Comparison of ENCODE assay signal across 1 cellular context in the genomic region with DNA sequence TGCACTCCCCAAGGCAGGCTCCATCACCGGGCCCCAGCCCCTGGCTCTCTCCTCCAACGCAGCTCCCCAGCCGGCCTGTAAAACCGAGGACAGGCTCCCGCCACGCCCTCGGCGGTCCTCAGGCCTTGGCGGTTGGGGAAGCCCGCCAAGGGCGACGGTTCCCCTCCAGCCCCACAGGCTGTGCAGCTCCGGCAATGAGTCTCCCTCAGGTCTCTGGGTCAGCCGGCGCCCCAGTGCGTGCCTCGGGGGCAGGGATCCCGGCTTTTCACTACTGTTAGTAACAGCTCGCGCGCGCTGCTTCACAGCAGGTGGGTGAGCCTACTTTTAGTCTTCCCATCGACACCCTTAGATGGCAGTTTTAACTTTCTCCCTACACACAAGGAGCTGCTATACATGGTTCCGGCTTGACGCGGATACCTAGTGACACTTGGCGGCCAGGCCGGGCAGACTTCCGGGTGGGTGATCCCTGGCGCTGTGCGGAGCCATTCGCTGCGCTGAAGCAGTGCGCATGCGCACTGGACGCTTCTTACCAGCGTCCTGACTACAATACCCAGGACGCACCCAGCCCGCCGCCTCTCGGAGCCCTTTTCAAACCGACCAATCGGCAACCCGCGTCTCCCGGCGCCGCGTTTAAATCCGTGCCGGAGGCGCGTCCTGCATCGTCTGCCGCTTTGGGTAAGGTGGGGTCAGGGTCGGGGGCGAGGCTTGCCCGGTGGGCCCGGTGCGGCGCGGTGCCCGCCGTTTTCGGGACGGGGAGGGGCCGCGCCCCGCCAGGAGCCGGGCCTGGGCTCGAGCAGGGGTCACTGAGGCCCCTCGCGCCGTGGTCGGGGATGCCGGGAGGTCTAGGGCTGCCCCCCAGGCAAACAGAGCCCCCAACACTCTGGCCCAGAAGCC.
TF ChIP-seq lines count a peak whose summit lies in the region.

TSS of gene GTSE1 (plus strand) at position 614 of the 894 bp plus-strand sequence. CDS start 531 bp downstream, outside the sequence.

TF ChIP-seq in SK-N-SH, 30 proteins besides CTCF, POLR2A, EP300 and RAD21 (continued from another document):
- no peak for TF ChIP-seq ZBTB33 (IDR thresholded peaks at IDR 0.05; ENCODE audit: borderline replicate concordance, low read depth)
- TF ChIP-seq SIN3A (IDR thresholded peaks at IDR 0.05; ENCODE audit: borderline replicate concordance, low read depth, low read length): peak; percentile 98
- TF ChIP-seq PBX3 (IDR thresholded peaks at IDR 0.05): no peak
- TF ChIP-seq YY1 (IDR thresholded peaks at IDR 0.05; ENCODE audit: low read depth): peak; percentile 59; the same call in 1 of the 2 replicates
- no peak for TF ChIP-seq FOXJ3 (CRISPR knock-in tag; IDR thresholded peaks at IDR 0.05)
- TF ChIP-seq RXRA (IDR thresholded peaks at IDR 0.05; ENCODE audit: borderline replicate concordance, low read depth): no peak
- TF ChIP-seq USF1 (IDR thresholded peaks at IDR 0.05; ENCODE audit: borderline replicate concordance, low read depth): no peak
- peak; percentile 45 for TF ChIP-seq MAX (IDR thresholded peaks at IDR 0.05; ENCODE audit: low read depth)
- TF ChIP-seq GABPA (IDR thresholded peaks at IDR 0.05; ENCODE audit: low read depth): peak; percentile 63
- TF ChIP-seq EZH2phosphoT487 (IDR thresholded peaks at IDR 0.05; ENCODE audit: borderline replicate concordance, low read depth): no peak
- TF ChIP-seq JUND (IDR thresholded peaks at IDR 0.05): no peak
- TF ChIP-seq TEAD4 (IDR thresholded peaks at IDR 0.05; ENCODE audit: borderline replicate concordance, insufficient read depth): no peak
- no peak for TF ChIP-seq USF2 (IDR thresholded peaks at IDR 0.05; ENCODE audit: borderline replicate concordance, low read depth, low read length)
- TF ChIP-seq TCF12 (IDR thresholded peaks at IDR 0.05): no peak
- TF ChIP-seq NFIC (IDR thresholded peaks at IDR 0.05; ENCODE audit: borderline replicate concordance): no peak
- TF ChIP-seq MEF2A (IDR thresholded peaks at IDR 0.05; ENCODE audit: borderline replicate concordance, low read depth): no peak
- TF ChIP-seq, protein P1, sequence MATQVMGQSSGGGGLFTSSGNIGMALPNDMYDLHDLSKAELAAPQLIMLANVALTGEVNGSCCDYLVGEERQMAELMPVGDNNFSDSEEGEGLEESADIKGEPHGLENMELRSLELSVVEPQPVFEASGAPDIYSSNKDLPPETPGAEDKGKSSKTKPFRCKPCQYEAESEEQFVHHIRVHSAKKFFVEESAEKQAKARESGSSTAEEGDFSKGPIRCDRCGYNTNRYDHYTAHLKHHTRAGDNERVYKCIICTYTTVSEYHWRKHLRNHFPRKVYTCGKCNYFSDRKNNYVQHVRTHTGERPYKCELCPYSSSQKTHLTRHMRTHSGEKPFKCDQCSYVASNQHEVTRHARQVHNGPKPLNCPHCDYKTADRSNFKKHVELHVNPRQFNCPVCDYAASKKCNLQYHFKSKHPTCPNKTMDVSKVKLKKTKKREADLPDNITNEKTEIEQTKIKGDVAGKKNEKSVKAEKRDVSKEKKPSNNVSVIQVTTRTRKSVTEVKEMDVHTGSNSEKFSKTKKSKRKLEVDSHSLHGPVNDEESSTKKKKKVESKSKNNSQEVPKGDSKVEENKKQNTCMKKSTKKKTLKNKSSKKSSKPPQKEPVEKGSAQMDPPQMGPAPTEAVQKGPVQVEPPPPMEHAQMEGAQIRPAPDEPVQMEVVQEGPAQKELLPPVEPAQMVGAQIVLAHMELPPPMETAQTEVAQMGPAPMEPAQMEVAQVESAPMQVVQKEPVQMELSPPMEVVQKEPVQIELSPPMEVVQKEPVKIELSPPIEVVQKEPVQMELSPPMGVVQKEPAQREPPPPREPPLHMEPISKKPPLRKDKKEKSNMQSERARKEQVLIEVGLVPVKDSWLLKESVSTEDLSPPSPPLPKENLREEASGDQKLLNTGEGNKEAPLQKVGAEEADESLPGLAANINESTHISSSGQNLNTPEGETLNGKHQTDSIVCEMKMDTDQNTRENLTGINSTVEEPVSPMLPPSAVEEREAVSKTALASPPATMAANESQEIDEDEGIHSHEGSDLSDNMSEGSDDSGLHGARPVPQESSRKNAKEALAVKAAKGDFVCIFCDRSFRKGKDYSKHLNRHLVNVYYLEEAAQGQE (IDR thresholded peaks at IDR 0.05; ENCODE audit: low read depth, low read length): no peak
- no peak for TF ChIP-seq GATA2 (CRISPR knock-in tag; IDR thresholded peaks at IDR 0.05)
- peak; percentile 82 for TF ChIP-seq POLR2AphosphoS5 (IDR thresholded peaks at IDR 0.05; ENCODE audit: low read depth, low read length)
- TF ChIP-seq MXI1 (IDR thresholded peaks at IDR 0.05; ENCODE audit: low read depth, low read length): peak; percentile 85
